1 cellular context compared by ENCODE assay signal in the genomic region with DNA sequence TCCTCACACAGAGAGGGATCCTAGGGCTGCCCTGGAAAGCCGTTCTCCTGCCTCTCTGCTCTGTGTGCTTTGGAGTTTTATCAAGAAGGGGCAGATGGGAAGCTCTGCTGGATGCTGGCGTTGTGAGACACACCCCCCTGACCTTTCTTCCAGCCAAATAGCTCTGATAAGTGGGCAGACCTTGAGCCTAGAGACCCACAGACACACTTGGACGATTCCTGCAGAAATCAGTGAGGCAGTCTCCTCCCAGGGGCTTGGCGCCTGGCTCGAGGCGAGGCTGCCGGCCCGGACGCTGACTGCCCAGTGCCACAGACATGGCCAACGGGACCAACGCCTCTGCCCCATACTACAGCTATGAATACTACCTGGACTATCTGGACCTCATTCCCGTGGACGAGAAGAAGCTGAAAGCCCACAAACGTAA.
TF ChIP-seq lines count a peak whose summit lies in the region.

A gene (plus strand): TSS at position 198 of the 424 bp plus-strand sequence. CDS start 117 bp downstream, at position 315.

TF ChIP-seq in H1, 55 proteins besides CTCF, POLR2A, EP300 and RAD21:
- TF ChIP-seq CBX5 (IDR thresholded peaks at IDR 0.05; ENCODE audit: low read depth, low read length), result no peak
- no peak for TF ChIP-seq SRF (IDR thresholded peaks at IDR 0.05; ENCODE audit: low read depth, low read length)
- TF ChIP-seq MAFK (IDR thresholded peaks at IDR 0.05; ENCODE audit: low read depth, low read length), result no peak
- no peak for TF ChIP-seq RFX5 (IDR thresholded peaks at IDR 0.05; ENCODE audit: borderline replicate concordance, low read depth, low read length)
- no peak for TF ChIP-seq TEAD4 (IDR thresholded peaks at IDR 0.05; ENCODE audit: low read depth, low read length)
- TF ChIP-seq SUZ12 (IDR thresholded peaks at IDR 0.05; ENCODE audit: low read length), result no peak
- TF ChIP-seq CTBP2 (IDR thresholded peaks at IDR 0.05; ENCODE audit: borderline replicate concordance, insufficient read depth, insufficient read length, low read length), result no peak
TF ChIP-seq in H1: peak in this region for 0.
